In genomic region chr2:23591111-23591510, GRCh38 we compare ENCODE assay signal across 15 cellular contexts.
DNase-seq lines count a peak whose midpoint lies in the region; ATAC-seq and TF ChIP-seq lines count a peak whose summit lies in the region.
"Had no signal": no experiment of that assay in that cellular context is flagged by ENCODE, and none has a peak within 500 bp of the region (broad histone marks: within the 10 kb centered on the region; RNA-seq: fewer than 3 reads in every experiment).

No MANE protein-coding gene starts in this region.

- TF ChIP-seq CTCF in endothelial cell (IDR thresholded peaks at IDR 0.05; ENCODE audit: unreplicated experiment) (no peak), lower lobe of right lung (IDR thresholded peaks at IDR 0.05) (no peak), gastrocnemius medialis (IDR thresholded peaks at IDR 0.05 in 4 of 5, conservative IDR thresholded peaks at IDR 0.05 in 1 of 5) (no peak)

- no peaks in the 10 kb centered on the region for H3K4me1 ChIP-seq in lower lobe of right lung
- peaks cover 51 to 91% of the 10 kb centered on the region in 2 donors for H3K4me1 ChIP-seq in gastrocnemius medialis
- H3K4me1 ChIP-seq in Karpas-422 (ENCODE audit: low read length): no peaks in the 10 kb centered on the region

- H3K27me3 Mint-ChIP-seq in endothelial cell (ENCODE audit: unreplicated experiment): peaks cover 6% of the 10 kb centered on the region
- no peaks in the 10 kb centered on the region for H3K27me3 Mint-ChIP-seq in activated CD4-positive, alpha-beta T cell treated with anti-CD3 and anti-CD28 coated beads for 36 hours

- H3K36me3 Mint-ChIP-seq in endothelial cell (ENCODE audit: low read depth, unreplicated experiment): peaks cover 3% of the 10 kb centered on the region
- no peaks in the 10 kb centered on the region for H3K36me3 Mint-ChIP-seq in activated CD4-positive, alpha-beta T cell treated with anti-CD3 and anti-CD28 coated beads for 36 hours (ENCODE audit: low read depth)

- no peak for ATAC-seq in Right ventricle myocardium superior (ENCODE audit: poor library complexity)
- no peak for ATAC-seq in Right ventricle myocardium inferior
- ATAC-seq in lower lobe of right lung: no peak
- no peak for ATAC-seq in gastrocnemius medialis
- no peak for ATAC-seq in activated CD4-positive, alpha-beta T cell treated with anti-CD3 and anti-CD28 coated beads for 36 hours
- ATAC-seq in HG02678 (IDR thresholded peaks at IDR 0.05; ENCODE audit: unreplicated experiment): no peak
- ATAC-seq: HCT116, PC-3 had no signal

- H3K9me3 ChIP-seq in lower lobe of right lung (no peaks in the 10 kb centered on the region), gastrocnemius medialis (no peaks in the 10 kb centered on the region), Karpas-422 (ENCODE audit: low read length) (no peaks in the 10 kb centered on the region)

- CTCF ChIA-PET in activated CD4-positive, alpha-beta T cell treated with anti-CD3 and anti-CD28 coated beads for 36 hours (lab: Charles Lee): no interaction called here

- no peak overlapping the region for H3K4me3 ChIP-seq in lower lobe of right lung
- no peak overlapping the region for H3K4me3 ChIP-seq in gastrocnemius medialis
- H3K4me3 ChIP-seq in Karpas-422 (ENCODE audit: low read length): no peak overlapping the region

- peak overlapping the region; percentile 32 for H3K4me3 Mint-ChIP-seq in endothelial cell (ENCODE audit: unreplicated experiment)
- no peak overlapping the region for H3K4me3 Mint-ChIP-seq in activated CD4-positive, alpha-beta T cell treated with anti-CD3 and anti-CD28 coated beads for 36 hours

- DNase-seq in Right ventricle myocardium superior (peak; percentile 28), Right ventricle myocardium inferior (ENCODE audit: missing footprints) (no peak), endothelial cell (ENCODE audit: low spot score) (peak; percentile 35), lower lobe of right lung (peak; percentile 17), gastrocnemius medialis (no peak), Karpas-422 (no peak)
- DNase-seq in activated CD4-positive, alpha-beta T cell treated with anti-CD3 and anti-CD28 coated beads for 36 hours: no peak
- DNase-seq: KG1, NCI-H1105, NCI-H1694 treated with DMSO at 0.1 percent for 48 hours, PC-3 had no signal

- H3K27ac Mint-ChIP-seq in endothelial cell (ENCODE audit: unreplicated experiment): peak overlapping the region; percentile 95
- no peak overlapping the region for H3K27ac Mint-ChIP-seq in activated CD4-positive, alpha-beta T cell treated with anti-CD3 and anti-CD28 coated beads for 36 hours

- no peak overlapping the region for H2AFZ ChIP-seq in Karpas-422 (ENCODE audit: low read length)

- no peaks in the 10 kb centered on the region for H3K79me2 ChIP-seq in Karpas-422 (ENCODE audit: low read length)

- H3K4me2 ChIP-seq in Karpas-422 (ENCODE audit: low read depth, low read length, poor library complexity, severe bottlenecking): no peak overlapping the region

- intact Hi-C loops in Right ventricle myocardium superior (cut with DNase I) (no loop called here), Right ventricle myocardium inferior (cut with DNase I) (no loop called here), lower lobe of right lung (cut with DNase I) (no loop called here), gastrocnemius medialis (cut with DNase I; ENCODE audit: low total_unique reads) (no loop called here)
- intact Hi-C loops in activated CD4-positive, alpha-beta T cell treated with anti-CD3 and anti-CD28 coated beads for 36 hours (cut with DNase I, micrococcal nuclease): no loop called here

- peaks cover 13% of the 10 kb centered on the region for H4K20me1 ChIP-seq in Karpas-422 (ENCODE audit: insufficient read depth, low read depth, low read length)

- H3K36me3 ChIP-seq in lower lobe of right lung (no peaks in the 10 kb centered on the region), gastrocnemius medialis (no peaks in the 10 kb centered on the region), Karpas-422 (ENCODE audit: insufficient read depth, low read length) (no peaks in the 10 kb centered on the region)

- no peak for TF ChIP-seq POLR2A in gastrocnemius medialis (IDR thresholded peaks at IDR 0.05)

- H3K9ac ChIP-seq in Karpas-422 (ENCODE audit: low read length): no peak overlapping the region

- H3K27me3 ChIP-seq in lower lobe of right lung (ENCODE audit: low read depth) (no peaks in the 10 kb centered on the region), gastrocnemius medialis (no peaks in the 10 kb centered on the region), Karpas-422 (ENCODE audit: low read length) (no peaks in the 10 kb centered on the region)

- in situ Hi-C loops in gastrocnemius medialis (cut with MboI; ENCODE audit: low sequenced_read_pairs in 4 of 4): no loop called here

- no peaks in the 10 kb centered on the region for H3K9me3 Mint-ChIP-seq in endothelial cell (ENCODE audit: unreplicated experiment)
- no peaks in the 10 kb centered on the region for H3K9me3 Mint-ChIP-seq in activated CD4-positive, alpha-beta T cell treated with anti-CD3 and anti-CD28 coated beads for 36 hours (ENCODE audit: low read depth)

- POLR2A ChIA-PET in activated CD4-positive, alpha-beta T cell treated with anti-CD3 and anti-CD28 coated beads for 36 hours (lab: Charles Lee): no interaction called here

- peaks cover 52% of the 10 kb centered on the region for H3K4me1 Mint-ChIP-seq in endothelial cell (ENCODE audit: unreplicated experiment)
- no peaks in the 10 kb centered on the region for H3K4me1 Mint-ChIP-seq in activated CD4-positive, alpha-beta T cell treated with anti-CD3 and anti-CD28 coated beads for 36 hours

- no peaks in the 10 kb centered on the region for H3K9me2 ChIP-seq in Karpas-422 (replicated peaks; ENCODE audit: insufficient read depth, low read length)

- no peak overlapping the region for H3K27ac ChIP-seq in lower lobe of right lung
- H3K27ac ChIP-seq in gastrocnemius medialis: peak overlapping the region; percentile 83 to 93 (median 88)
- H3K27ac ChIP-seq in Karpas-422 (ENCODE audit: low read length): no peak overlapping the region
- H3K27ac ChIP-seq: C4-2B, HL-60 had no signal

Comparison
In these comparisons a context has a peak if more than half of its experiments do, and no peak if none do; other contexts are left out.
1. DNase-seq: peak in Right ventricle myocardium superior (single experiment), endothelial cell (single experiment) and lower lobe of right lung (single experiment); none in Right ventricle myocardium inferior (single experiment), gastrocnemius medialis (0 of 2), activated CD4-positive, alpha-beta T cell treated with anti-CD3 and anti-CD28 coated beads for 36 hours (single experiment) and Karpas-422 (single experiment).
2. H3K27ac ChIP-seq: peak in gastrocnemius medialis (4 of 4); none in lower lobe of right lung (single experiment) and Karpas-422 (single experiment).